Comparison of ENCODE assay signal across 1 cellular context in genomic region chr10:109963439-109963838, GRCh38.
TF ChIP-seq lines count a peak whose summit lies in the region.

No MANE protein-coding gene starts in this region.

TF ChIP-seq in WTC11, 78 proteins besides CTCF, POLR2A, EP300 and RAD21 (continued from another document):
- TF ChIP-seq PRDM15 (CRISPR knock-in tag; IDR thresholded peaks at IDR 0.05): no peak
- TF ChIP-seq ERG (CRISPR knock-in tag; IDR thresholded peaks at IDR 0.05): no peak
- no peak for TF ChIP-seq ZBTB21 (CRISPR knock-in tag; IDR thresholded peaks at IDR 0.05; ENCODE audit: borderline replicate concordance)
- no peak for TF ChIP-seq NR3C1 (CRISPR knock-in tag; conservative IDR thresholded peaks at IDR 0.05; ENCODE audit: low read depth)
- TF ChIP-seq, protein P1, sequence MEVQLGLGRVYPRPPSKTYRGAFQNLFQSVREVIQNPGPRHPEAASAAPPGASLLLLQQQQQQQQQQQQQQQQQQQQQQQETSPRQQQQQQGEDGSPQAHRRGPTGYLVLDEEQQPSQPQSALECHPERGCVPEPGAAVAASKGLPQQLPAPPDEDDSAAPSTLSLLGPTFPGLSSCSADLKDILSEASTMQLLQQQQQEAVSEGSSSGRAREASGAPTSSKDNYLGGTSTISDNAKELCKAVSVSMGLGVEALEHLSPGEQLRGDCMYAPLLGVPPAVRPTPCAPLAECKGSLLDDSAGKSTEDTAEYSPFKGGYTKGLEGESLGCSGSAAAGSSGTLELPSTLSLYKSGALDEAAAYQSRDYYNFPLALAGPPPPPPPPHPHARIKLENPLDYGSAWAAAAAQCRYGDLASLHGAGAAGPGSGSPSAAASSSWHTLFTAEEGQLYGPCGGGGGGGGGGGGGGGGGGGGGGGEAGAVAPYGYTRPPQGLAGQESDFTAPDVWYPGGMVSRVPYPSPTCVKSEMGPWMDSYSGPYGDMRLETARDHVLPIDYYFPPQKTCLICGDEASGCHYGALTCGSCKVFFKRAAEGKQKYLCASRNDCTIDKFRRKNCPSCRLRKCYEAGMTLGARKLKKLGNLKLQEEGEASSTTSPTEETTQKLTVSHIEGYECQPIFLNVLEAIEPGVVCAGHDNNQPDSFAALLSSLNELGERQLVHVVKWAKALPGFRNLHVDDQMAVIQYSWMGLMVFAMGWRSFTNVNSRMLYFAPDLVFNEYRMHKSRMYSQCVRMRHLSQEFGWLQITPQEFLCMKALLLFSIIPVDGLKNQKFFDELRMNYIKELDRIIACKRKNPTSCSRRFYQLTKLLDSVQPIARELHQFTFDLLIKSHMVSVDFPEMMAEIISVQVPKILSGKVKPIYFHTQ (CRISPR knock-in tag; IDR thresholded peaks at IDR 0.05): no peak
- TF ChIP-seq, protein P2, sequence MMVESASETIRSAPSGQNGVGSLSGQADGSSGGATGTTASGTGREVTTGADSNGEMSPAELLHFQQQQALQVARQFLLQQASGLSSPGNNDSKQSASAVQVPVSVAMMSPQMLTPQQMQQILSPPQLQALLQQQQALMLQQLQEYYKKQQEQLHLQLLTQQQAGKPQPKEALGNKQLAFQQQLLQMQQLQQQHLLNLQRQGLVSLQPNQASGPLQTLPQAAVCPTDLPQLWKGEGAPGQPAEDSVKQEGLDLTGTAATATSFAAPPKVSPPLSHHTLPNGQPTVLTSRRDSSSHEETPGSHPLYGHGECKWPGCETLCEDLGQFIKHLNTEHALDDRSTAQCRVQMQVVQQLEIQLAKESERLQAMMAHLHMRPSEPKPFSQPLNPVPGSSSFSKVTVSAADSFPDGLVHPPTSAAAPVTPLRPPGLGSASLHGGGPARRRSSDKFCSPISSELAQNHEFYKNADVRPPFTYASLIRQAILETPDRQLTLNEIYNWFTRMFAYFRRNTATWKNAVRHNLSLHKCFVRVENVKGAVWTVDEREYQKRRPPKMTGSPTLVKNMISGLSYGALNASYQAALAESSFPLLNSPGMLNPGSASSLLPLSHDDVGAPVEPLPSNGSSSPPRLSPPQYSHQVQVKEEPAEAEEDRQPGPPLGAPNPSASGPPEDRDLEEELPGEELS (CRISPR knock-in tag; IDR thresholded peaks at IDR 0.05): no peak
- TF ChIP-seq CREB1 (CRISPR knock-in tag; IDR thresholded peaks at IDR 0.05): no peak
- TF ChIP-seq, protein P3, sequence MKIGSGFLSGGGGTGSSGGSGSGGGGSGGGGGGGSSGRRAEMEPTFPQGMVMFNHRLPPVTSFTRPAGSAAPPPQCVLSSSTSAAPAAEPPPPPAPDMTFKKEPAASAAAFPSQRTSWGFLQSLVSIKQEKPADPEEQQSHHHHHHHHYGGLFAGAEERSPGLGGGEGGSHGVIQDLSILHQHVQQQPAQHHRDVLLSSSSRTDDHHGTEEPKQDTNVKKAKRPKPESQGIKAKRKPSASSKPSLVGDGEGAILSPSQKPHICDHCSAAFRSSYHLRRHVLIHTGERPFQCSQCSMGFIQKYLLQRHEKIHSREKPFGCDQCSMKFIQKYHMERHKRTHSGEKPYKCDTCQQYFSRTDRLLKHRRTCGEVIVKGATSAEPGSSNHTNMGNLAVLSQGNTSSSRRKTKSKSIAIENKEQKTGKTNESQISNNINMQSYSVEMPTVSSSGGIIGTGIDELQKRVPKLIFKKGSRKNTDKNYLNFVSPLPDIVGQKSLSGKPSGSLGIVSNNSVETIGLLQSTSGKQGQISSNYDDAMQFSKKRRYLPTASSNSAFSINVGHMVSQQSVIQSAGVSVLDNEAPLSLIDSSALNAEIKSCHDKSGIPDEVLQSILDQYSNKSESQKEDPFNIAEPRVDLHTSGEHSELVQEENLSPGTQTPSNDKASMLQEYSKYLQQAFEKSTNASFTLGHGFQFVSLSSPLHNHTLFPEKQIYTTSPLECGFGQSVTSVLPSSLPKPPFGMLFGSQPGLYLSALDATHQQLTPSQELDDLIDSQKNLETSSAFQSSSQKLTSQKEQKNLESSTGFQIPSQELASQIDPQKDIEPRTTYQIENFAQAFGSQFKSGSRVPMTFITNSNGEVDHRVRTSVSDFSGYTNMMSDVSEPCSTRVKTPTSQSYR (CRISPR knock-in tag; IDR thresholded peaks at IDR 0.05): no peak
- TF ChIP-seq NR2C2 (CRISPR knock-in tag; IDR thresholded peaks at IDR 0.05): no peak
- no peak for TF ChIP-seq ZNF121 (CRISPR knock-in tag; IDR thresholded peaks at IDR 0.05)
- TF ChIP-seq MYBL2 (CRISPR knock-in tag; IDR thresholded peaks at IDR 0.05): no peak
- TF ChIP-seq FOXP1 (CRISPR knock-in tag; IDR thresholded peaks at IDR 0.05; ENCODE audit: borderline replicate concordance): no peak
- no peak for TF ChIP-seq SOX15 (CRISPR knock-in tag; IDR thresholded peaks at IDR 0.05)
